ENCODE assay signal across 26 cellular contexts in the genomic region with DNA sequence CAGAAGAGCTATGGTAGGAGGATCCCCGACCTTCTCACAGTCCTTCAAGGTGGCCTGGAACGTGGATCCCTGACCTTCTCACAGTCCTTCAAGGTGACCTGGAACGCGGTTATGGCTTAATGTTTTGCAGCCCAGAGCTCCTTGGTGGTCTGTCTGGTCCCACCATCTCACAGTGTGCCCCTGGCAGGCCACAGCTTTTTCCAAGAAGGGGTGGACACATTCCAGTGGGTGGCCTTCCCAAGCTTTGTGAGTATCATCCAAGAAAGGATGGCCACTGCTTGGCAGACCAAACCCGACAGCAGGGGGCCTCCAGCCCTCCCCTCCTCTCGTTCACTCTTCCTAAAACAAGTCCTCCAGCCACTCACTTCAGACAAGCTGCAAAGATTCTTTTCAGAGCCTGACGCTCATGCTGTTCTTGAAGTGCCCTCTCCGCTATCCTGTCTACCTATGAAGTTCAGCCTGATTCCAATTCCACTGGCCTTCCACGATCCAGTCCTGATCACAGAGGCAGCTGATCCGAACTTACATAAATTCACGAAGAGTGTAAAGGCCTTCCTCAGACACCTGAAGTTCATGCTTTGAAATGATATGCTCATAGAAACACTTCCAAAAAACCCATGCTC.
"Had no signal": no experiment of that assay in that cellular context is flagged by ENCODE, and none has a peak within 500 bp of the region (broad histone marks: within the 10 kb centered on the region; RNA-seq: fewer than 3 reads in every experiment).

No MANE protein-coding gene starts in this region.

- H3K36me3 Mint-ChIP-seq: stimulated activated memory B cell treated with anti-CD40 and anti-IgM and Interleukin-4, amounts not matched to agents 10 μg/mL and 1 μg/mL and 100 μg/mL, for 72 hours had no signal

- H3K27me3 ChIP-seq: right lobe of liver, thyroid gland had no signal

- H3K9me3 Mint-ChIP-seq: immature natural killer cell; naive thymus-derived CD8-positive, alpha-beta T cell; nephron; neural crest cell; stimulated activated memory B cell treated with anti-CD40 and anti-IgM and Interleukin-4, amounts not matched to agents 10 μg/mL and 1 μg/mL and 100 μg/mL, for 72 hours; stimulated activated naive CD8-positive, alpha-beta T cell treated with anti-CD3 and anti-CD28 coated beads, Interleukin-15, amount 100 ng/mL, for 72 hours had no signal

- H3K4me3 Mint-ChIP-seq: immature natural killer cell; stimulated activated memory B cell treated with anti-CD40 and anti-IgM and Interleukin-4, amounts not matched to agents 10 μg/mL and 1 μg/mL and 100 μg/mL, for 72 hours had no signal

- H3K27ac Mint-ChIP-seq: immature natural killer cell; stimulated activated memory B cell treated with anti-CD40 and anti-IgM and Interleukin-4, amounts not matched to agents 10 μg/mL and 1 μg/mL and 100 μg/mL, for 72 hours; stimulated activated naive CD8-positive, alpha-beta T cell treated with anti-CD3 and anti-CD28 coated beads, Interleukin-15, amount 100 ng/mL, for 72 hours had no signal

- H3K4me1 Mint-ChIP-seq: stimulated activated memory B cell treated with anti-CD40 and anti-IgM and Interleukin-4, amounts not matched to agents 10 μg/mL and 1 μg/mL and 100 μg/mL, for 72 hours had no signal

- DNase-seq: hypothalamus; immature natural killer cell; kidney; left colon; left lung; lower lobe of right lung; mammary epithelial cell; mesenchymal stem cell; naive thymus-derived CD8-positive, alpha-beta T cell; nucleus accumbens; psoas muscle; right lobe of liver; stimulated activated CD4-positive, alpha-beta T cell treated with anti-CD3 and anti-CD28 coated beads, Interleukin-1b, Interleukin-23, amount 100 ng/mL, for 48 hours; stimulated activated CD4-positive, alpha-beta T cell treated with anti-CD3 and anti-CD28 coated beads, Interleukin-2, amount 100 ng/mL, for 48 hours; stimulated activated CD4-positive, alpha-beta T cell treated with anti-CD3 and anti-CD28 coated beads, Interleukin-4, amount 100 ng/mL, for 4 hours; stimulated activated CD8-positive, alpha-beta memory T cell treated with anti-CD3 and anti-CD28 coated beads, Interleukin-4, amount 100 ng/mL, for 48 hours; stimulated activated naive CD4-positive, alpha-beta T cell treated with Interleukin-2 at 50 U/mL for 16 hours; stimulated activated naive CD8-positive, alpha-beta T cell treated with anti-CD3 and anti-CD28 coated beads, Interleukin-15, amount 100 ng/mL, for 72 hours; substantia nigra; thyroid gland; transverse colon; upper lobe of right lung had no signal

- H3K27ac ChIP-seq: left lung, lower lobe of right lung, parathyroid adenoma, psoas muscle, right lobe of liver, thyroid gland, transverse colon, upper lobe of right lung had no signal

- ATAC-seq: left colon; left lung; lower lobe of right lung; naive thymus-derived CD8-positive, alpha-beta T cell; psoas muscle; right lobe of liver; stimulated activated memory B cell treated with anti-CD40 and anti-IgM and Interleukin-4, amounts not matched to agents 10 μg/mL and 1 μg/mL and 100 μg/mL, for 72 hours; stimulated activated naive CD8-positive, alpha-beta T cell treated with anti-CD3 and anti-CD28 coated beads, Interleukin-15, amount 100 ng/mL, for 72 hours; upper lobe of right lung had no signal

- H3K9me3 ChIP-seq: left lung, lower lobe of right lung, psoas muscle, right lobe of liver, thyroid gland, transverse colon, upper lobe of right lung had no signal
